39 cellular contexts compared by ENCODE assay signal in genomic region chr7:135411098-135411497, GRCh38.
"Had no signal": no experiment of that assay in that cellular context is flagged by ENCODE, and none has a peak within 500 bp of the region (broad histone marks: within the 10 kb centered on the region; RNA-seq: fewer than 3 reads in every experiment).

No MANE protein-coding gene starts in this region.

- H3K4me3 Mint-ChIP-seq: activated naive CD4-positive, alpha-beta T cell treated with anti-CD3 and anti-CD28 coated beads for 36 hours; activated naive CD4-positive, alpha-beta T cell treated with anti-CD3 and anti-CD28 coated beads, Interleukin-2, amount 10 ng/mL, durations not matched to agents 7 days and 5 days; activated naive CD4-positive, alpha-beta T cell treated with anti-CD3 and anti-CD28 coated beads, Interleukin-2, amount 50 U/mL, for 24 hours; activated naive CD8-positive, alpha-beta T cell; activated naive CD8-positive, alpha-beta T cell treated with anti-CD3 and anti-CD28 coated beads for 36 hours; activated naive CD8-positive, alpha-beta T cell treated with anti-CD3 and anti-CD28 coated beads, Interleukin-2, amount 10 ng/mL, durations not matched to agents 7 days and 5 days; activated naive CD8-positive, alpha-beta T cell treated with anti-CD3 and anti-CD28 coated beads, Interleukin-2, amount 50 U/mL, for 24 hours; activated T-cell treated with anti-CD3 and anti-CD28 coated beads, Interleukin-2, amount 50 U/mL, for 24 hours; activated T-cell treated with anti-CD3 and anti-CD28 coated beads, Interleukin-2, amount 50 U/mL, for 4 hours; activated T-cell treated with anti-CD3 and anti-CD28 coated beads, Interleukin-2, amount 50 U/mL, for 72 hours; activated T-helper 1 cell treated with anti-CD3 and anti-CD28 coated beads, Interleukin-12 subunit alpha, Interleukin-12 subunit beta, Interleukin-2, Interleukin-4 antibody, amounts not matched to agents 30 ng/mL and 10 ng/mL and 1 ng/mL, durations not matched to agents 14 hours and 24 hours and 36 hours; activated T-helper 17 cell treated with anti-CD3 and anti-CD28 coated beads, Interleukin-2, amount 50 U/mL, for 72 hours; brain; central memory CD8-positive, alpha-beta T cell had no signal

- H3K27me3 Mint-ChIP-seq: activated naive CD4-positive, alpha-beta T cell treated with anti-CD3 and anti-CD28 coated beads, Interleukin-2, amount 10 ng/mL, durations not matched to agents 7 days and 5 days; activated naive CD4-positive, alpha-beta T cell treated with anti-CD3 and anti-CD28 coated beads, Interleukin-2, amount 50 U/mL, for 24 hours; activated naive CD8-positive, alpha-beta T cell; activated naive CD8-positive, alpha-beta T cell treated with anti-CD3 and anti-CD28 coated beads for 36 hours; activated naive CD8-positive, alpha-beta T cell treated with anti-CD3 and anti-CD28 coated beads, Interleukin-2, amount 10 ng/mL, durations not matched to agents 7 days and 5 days; activated naive CD8-positive, alpha-beta T cell treated with anti-CD3 and anti-CD28 coated beads, Interleukin-2, amount 50 U/mL, for 24 hours; activated T-cell treated with anti-CD3 and anti-CD28 coated beads, Interleukin-2, amount 50 U/mL, for 24 hours; activated T-helper 17 cell treated with anti-CD3 and anti-CD28 coated beads, Interleukin-2, amount 50 U/mL, for 72 hours; brain; central memory CD8-positive, alpha-beta T cell had no signal

- H3K4me1 Mint-ChIP-seq: activated naive CD4-positive, alpha-beta T cell treated with anti-CD3 and anti-CD28 coated beads, Interleukin-2, amount 50 U/mL, for 24 hours; activated T-helper 17 cell treated with anti-CD3 and anti-CD28 coated beads, Interleukin-2, amount 50 U/mL, for 72 hours; brain had no signal

- ATAC-seq: activated naive CD4-positive, alpha-beta T cell treated with anti-CD3 and anti-CD28 coated beads, Interleukin-2, amount 50 U/mL, for 72 hours; activated naive CD8-positive, alpha-beta T cell treated with anti-CD3 and anti-CD28 coated beads, Interleukin-2, amount 50 U/mL, for 24 hours; activated T-cell treated with anti-CD3 and anti-CD28 coated beads, Interleukin-2, amount 50 U/mL, for 4 hours; activated T-cell treated with anti-CD3 and anti-CD28 coated beads, Interleukin-2, amount 50 U/mL, for 72 hours; activated T-helper 17 cell treated with anti-CD3 and anti-CD28 coated beads, Interleukin-2, amount 50 U/mL, for 72 hours; body of pancreas had no signal

- H3K9me3 Mint-ChIP-seq: activated naive CD4-positive, alpha-beta T cell treated with anti-CD3 and anti-CD28 coated beads for 36 hours; activated naive CD4-positive, alpha-beta T cell treated with anti-CD3 and anti-CD28 coated beads, Interleukin-2, amount 10 ng/mL, durations not matched to agents 7 days and 5 days; activated naive CD4-positive, alpha-beta T cell treated with anti-CD3 and anti-CD28 coated beads, Interleukin-2, amount 50 U/mL, for 24 hours; activated naive CD4-positive, alpha-beta T cell treated with anti-CD3 and anti-CD28 coated beads, Interleukin-2, amount 50 U/mL, for 72 hours; activated naive CD8-positive, alpha-beta T cell treated with anti-CD3 and anti-CD28 coated beads for 36 hours; activated naive CD8-positive, alpha-beta T cell treated with anti-CD3 and anti-CD28 coated beads, Interleukin-2, amount 10 ng/mL, durations not matched to agents 7 days and 5 days; activated naive CD8-positive, alpha-beta T cell treated with anti-CD3 and anti-CD28 coated beads, Interleukin-2, amount 50 U/mL, for 24 hours; activated T-cell treated with anti-CD3 and anti-CD28 coated beads, Interleukin-2, amount 50 U/mL, for 24 hours; activated T-cell treated with anti-CD3 and anti-CD28 coated beads, Interleukin-2, amount 50 U/mL, for 4 hours; activated T-cell treated with anti-CD3 and anti-CD28 coated beads, Interleukin-2, amount 50 U/mL, for 72 hours; activated T-helper 1 cell treated with anti-CD3 and anti-CD28 coated beads, Interleukin-12 subunit alpha, Interleukin-12 subunit beta, Interleukin-2, Interleukin-4 antibody, amounts not matched to agents 30 ng/mL and 10 ng/mL and 1 ng/mL, durations not matched to agents 14 hours and 24 hours and 36 hours; activated T-helper 17 cell treated with anti-CD3 and anti-CD28 coated beads, Interleukin-2, amount 50 U/mL, for 72 hours; activated T-helper 2 cell treated with anti-CD3 and anti-CD28 coated beads, Interferon-gamma antibody, Interleukin-2, Interleukin-4, amounts not matched to agents 10 μg/mL and 5 μg/mL and 100 μg/mL, durations not matched to agents 14 hours and 24 hours and 36 hours; brain; central memory CD8-positive, alpha-beta T cell had no signal

- H3K27ac Mint-ChIP-seq: activated naive CD4-positive, alpha-beta T cell treated with anti-CD3 and anti-CD28 coated beads for 36 hours; activated naive CD4-positive, alpha-beta T cell treated with anti-CD3 and anti-CD28 coated beads, Interleukin-2, amount 10 ng/mL, durations not matched to agents 7 days and 5 days; activated naive CD4-positive, alpha-beta T cell treated with anti-CD3 and anti-CD28 coated beads, Interleukin-2, amount 50 U/mL, for 24 hours; activated naive CD4-positive, alpha-beta T cell treated with anti-CD3 and anti-CD28 coated beads, Interleukin-2, amount 50 U/mL, for 72 hours; activated naive CD8-positive, alpha-beta T cell; activated naive CD8-positive, alpha-beta T cell treated with anti-CD3 and anti-CD28 coated beads for 36 hours; activated naive CD8-positive, alpha-beta T cell treated with anti-CD3 and anti-CD28 coated beads, Interleukin-2, amount 10 ng/mL, durations not matched to agents 7 days and 5 days; activated naive CD8-positive, alpha-beta T cell treated with anti-CD3 and anti-CD28 coated beads, Interleukin-2, amount 50 U/mL, for 24 hours; activated T-cell treated with anti-CD3 and anti-CD28 coated beads, Interleukin-2, amount 50 U/mL, for 24 hours; activated T-cell treated with anti-CD3 and anti-CD28 coated beads, Interleukin-2, amount 50 U/mL, for 72 hours; activated T-helper 1 cell treated with anti-CD3 and anti-CD28 coated beads, Interleukin-12 subunit alpha, Interleukin-12 subunit beta, Interleukin-2, Interleukin-4 antibody, amounts not matched to agents 30 ng/mL and 10 ng/mL and 1 ng/mL, durations not matched to agents 14 hours and 24 hours and 36 hours; activated T-helper 17 cell treated with anti-CD3 and anti-CD28 coated beads, Interleukin-2, amount 50 U/mL, for 72 hours; activated T-helper 2 cell treated with anti-CD3 and anti-CD28 coated beads, Interferon-gamma antibody, Interleukin-2, Interleukin-4, amounts not matched to agents 10 μg/mL and 5 μg/mL and 100 μg/mL, durations not matched to agents 14 hours and 24 hours and 36 hours; brain had no signal

- H3K4me1 ChIP-seq: adrenal gland, ascending aorta, body of pancreas, breast epithelium had no signal

- H3K27ac ChIP-seq: adrenal gland, ascending aorta, body of pancreas, brain microvascular endothelial cell, breast epithelium, cardiac muscle cell had no signal

- DNase-seq: activated effector memory CD4-positive, alpha-beta T cell treated with anti-CD3 and anti-CD28 coated beads, Interleukin-2, amount 50 U/mL, for 16 hours; activated effector memory CD4-positive, alpha-beta T cell treated with Interleukin-2 at 50 U/mL for 16 hours; activated gamma-delta T cell; activated gamma-delta T cell treated with Interleukin-2 at 50 U/mL for 16 hours; activated naive CD4-positive, alpha-beta T cell; activated naive CD4-positive, alpha-beta T cell treated with anti-CD3 and anti-CD28 coated beads for 36 hours; activated naive CD4-positive, alpha-beta T cell treated with anti-CD3 and anti-CD28 coated beads, Interleukin-2, amount 10 ng/mL, durations not matched to agents 7 days and 5 days; activated naive CD4-positive, alpha-beta T cell treated with anti-CD3 and anti-CD28 coated beads, Interleukin-2, amount 50 U/mL, for 16 hours; activated naive CD4-positive, alpha-beta T cell treated with Interleukin-2 at 50 U/mL for 16 hours; activated naive CD8-positive, alpha-beta T cell treated with anti-CD3 and anti-CD28 coated beads for 36 hours; activated naive CD8-positive, alpha-beta T cell treated with anti-CD3 and anti-CD28 coated beads, Interleukin-2, amount 10 ng/mL, durations not matched to agents 7 days and 5 days; activated naive CD8-positive, alpha-beta T cell treated with anti-CD3 and anti-CD28 coated beads, Interleukin-2, amount 50 U/mL, for 24 hours; activated T-cell treated with anti-CD3 and anti-CD28 coated beads, Interleukin-2, amount 50 U/mL, for 24 hours; activated T-cell treated with anti-CD3 and anti-CD28 coated beads, Interleukin-2, amount 50 U/mL, for 4 hours; activated T-cell treated with anti-CD3 and anti-CD28 coated beads, Interleukin-2, amount 50 U/mL, for 48 hours; activated T-cell treated with anti-CD3 and anti-CD28 coated beads, Interleukin-2, amount 50 U/mL, for 72 hours; adrenal gland; amniotic stem cell; amygdala; anterior cingulate cortex; aorta; body of pancreas; brain microvascular endothelial cell; caudate nucleus; central memory CD4-positive, alpha-beta T cell; cerebellar nuclear complex had no signal

- H3K27me3 ChIP-seq: adrenal gland, ascending aorta, body of pancreas, brain microvascular endothelial cell, breast epithelium, cardiac muscle cell had no signal

- H3K4me3 ChIP-seq: adrenal gland, ascending aorta, body of pancreas, breast epithelium, cardiac muscle cell had no signal

- FAIRE-seq: astrocyte, bronchial epithelial cell had no signal

- H3K9me3 ChIP-seq: adrenal gland, ascending aorta, body of pancreas, breast epithelium had no signal

- H3K36me3 ChIP-seq: adrenal gland, brain microvascular endothelial cell, breast epithelium had no signal
